ENCODE assay signal across 8 cellular contexts in genomic region chr6:52577778-52578473, GRCh38. TPM values are rescaled to one million over a fixed set of nuclear protein-coding genes. Genes with fewer than 3 reads are reported as not detected.
A peak's percentile ranks its signal among the peaks of the same experiment; 100 is the strongest.
DNase-seq lines count a peak whose midpoint lies in the region; ATAC-seq, FAIRE-seq and TF ChIP-seq lines count a peak whose summit lies in the region.

No MANE protein-coding gene starts in this region.

- H3K27me3 ChIP-seq in HUES64 (ENCODE audit: insufficient read depth, low read length) (no peaks in the 10 kb centered on the region), astrocyte (ENCODE audit: insufficient read depth, low read length) (no peaks in the 10 kb centered on the region), lung (ENCODE audit: control insufficient read depth, insufficient read depth) (no peaks in the 10 kb centered on the region)

- H3K79me2 ChIP-seq in astrocyte (ENCODE audit: insufficient read depth, low read length): peaks cover 49% of the 10 kb centered on the region

- H3K4me1 Mint-ChIP-seq in astrocyte (ENCODE audit: low read depth, unreplicated experiment): peaks cover 27% of the 10 kb centered on the region

- peak overlapping the region; percentile 91 for H3K4me2 ChIP-seq in astrocyte (ENCODE audit: low read length)

- peaks cover 5% of the 10 kb centered on the region for H3K9me3 Mint-ChIP-seq in astrocyte (ENCODE audit: unreplicated experiment)

- H3K4me3 ChIP-seq in HUES64 (ENCODE audit: low read length): peak overlapping the region; percentile 77
- H3K4me3 ChIP-seq in astrocyte (ENCODE audit: insufficient read depth, low read depth, low read length): peak overlapping the region; percentile 76
- H3K4me3 ChIP-seq in lung: peak overlapping the region; percentile 73

- peaks cover 36% of the 10 kb centered on the region for H4K20me1 ChIP-seq in astrocyte (ENCODE audit: insufficient read depth, low read length)

- WGBS in HUES64: 95% methylated on average over 4 of the region's 9 CpGs
- 39 to 41% methylated on average over 9 of the region's 9 CpGs for WGBS in lung, 2 donors

- H3K27ac Mint-ChIP-seq in astrocyte (ENCODE audit: unreplicated experiment): peak overlapping the region; percentile 89

- H2AFZ ChIP-seq in astrocyte (ENCODE audit: low read depth, low read length): peak overlapping the region; percentile 79

- DNase-seq in astrocyte (ENCODE audit: low read depth) (no peak), lung (ENCODE audit: low spot score) (no peak), DMS153 treated with DMSO at 0.1 percent for 48 hours (lab: John Stamatoyannopoulos, UW; ENCODE audit: unreplicated experiment) (no peak)
- no peak for DNase-seq in stimulated activated CD4-positive, alpha-beta T cell treated with anti-CD3 and anti-CD28 coated beads, Interleukin-2, amount 100 ng/mL, for 24 hours
- DNase-seq in stimulated activated CD8-positive, alpha-beta memory T cell treated with anti-CD3 and anti-CD28 coated beads, Interleukin-4, amount 100 ng/mL, for 48 hours: no peak

- H3K36me3 Mint-ChIP-seq in astrocyte (ENCODE audit: low read depth, unreplicated experiment): peaks cover 9% of the 10 kb centered on the region

- H3K4me1 ChIP-seq in HUES64 (ENCODE audit: insufficient read depth, low read length) (peaks cover 31% of the 10 kb centered on the region), astrocyte (ENCODE audit: insufficient read depth, low read length) (peaks cover 32% of the 10 kb centered on the region), lung (ENCODE audit: control insufficient read depth in 2 of 2, insufficient read depth in 2 of 2, low read length in 2 of 2) (peaks cover 14 to 18% of the 10 kb centered on the region in 2 donors)

- TF ChIP-seq CTCF in 22Rv1 (IDR thresholded peaks at IDR 0.05) (no peak), astrocyte (IDR thresholded peaks at IDR 0.05; ENCODE audit: insufficient read depth, low read depth, low read length) (no peak), lung (IDR thresholded peaks at IDR 0.05; ENCODE audit: control extremely low read depth, extremely low read depth) (no peak)

- H3K9ac ChIP-seq in HUES64 (ENCODE audit: low read depth, low read length): peak overlapping the region; percentile 92
- H3K9ac ChIP-seq in astrocyte (ENCODE audit: low read length): peak overlapping the region; percentile 92

- ATAC-seq in lung (ENCODE audit: insufficient read depth, low FRiP score) (no peak), HG02623 (IDR thresholded peaks at IDR 0.05; ENCODE audit: unreplicated experiment) (no peak)

- H3K36me3 ChIP-seq in HUES64 (ENCODE audit: insufficient read depth, low read length): no peaks in the 10 kb centered on the region
- H3K36me3 ChIP-seq in astrocyte (ENCODE audit: insufficient read depth, low read length): no peaks in the 10 kb centered on the region
- no peaks in the 10 kb centered on the region for H3K36me3 ChIP-seq in lung (ENCODE audit: control insufficient read depth in 2 of 2, insufficient read depth in 2 of 2, low read length in 2 of 2)

- H3K27ac ChIP-seq in 22Rv1: peak overlapping the region; percentile 84
- H3K27ac ChIP-seq in HUES64 (ENCODE audit: low read depth, low read length): peak overlapping the region; percentile 95
- H3K27ac ChIP-seq in astrocyte (ENCODE audit: low read depth, low read length): peak overlapping the region; percentile 92
- peak overlapping the region; percentile 97 to 100 for H3K27ac ChIP-seq in lung (ENCODE audit: low read depth in 1 of 2, low read length in 1 of 2)

- FAIRE-seq in astrocyte (lab: Jason Lieb, UNC): no peak

- H3K9me3 ChIP-seq in HUES64 (ENCODE audit: insufficient read depth, low read depth, low read length): no peaks in the 10 kb centered on the region
- no peaks in the 10 kb centered on the region for H3K9me3 ChIP-seq in astrocyte (ENCODE audit: insufficient read depth, low read depth, low read length)
- no peaks in the 10 kb centered on the region for H3K9me3 ChIP-seq in lung (ENCODE audit: control insufficient read depth in 2 of 2, insufficient read depth in 1 of 2, low read length in 1 of 2)

- no peaks in the 10 kb centered on the region for H3K27me3 Mint-ChIP-seq in astrocyte (ENCODE audit: low read depth, unreplicated experiment)

- H3K4me3 Mint-ChIP-seq in astrocyte (ENCODE audit: unreplicated experiment): peak overlapping the region; percentile 88

RNA-seq across cellular contexts. Expression of gene TRAM2, which starts 1.1 kb away (rescaled TPM):
- 11.9 TPM for polyA plus RNA-seq in HUES64 (2013, experiment 1 of 2)
- polyA plus RNA-seq in HUES64 (2013, experiment 2 of 2): 11.2 TPM
- 88.7 and 93.4 TPM in 2 replicates for total RNA-seq in astrocyte
- 10 to 100 TPM; 15.5 to 33.4 TPM for total RNA-seq in lung
- polyA plus RNA-seq in lung: 10 to 100 TPM in 1 of 2 donors, 1 to 10 TPM in 1; 4.4 to 14.9 TPM
